12 cellular contexts compared by ENCODE assay signal in the genomic region with DNA sequence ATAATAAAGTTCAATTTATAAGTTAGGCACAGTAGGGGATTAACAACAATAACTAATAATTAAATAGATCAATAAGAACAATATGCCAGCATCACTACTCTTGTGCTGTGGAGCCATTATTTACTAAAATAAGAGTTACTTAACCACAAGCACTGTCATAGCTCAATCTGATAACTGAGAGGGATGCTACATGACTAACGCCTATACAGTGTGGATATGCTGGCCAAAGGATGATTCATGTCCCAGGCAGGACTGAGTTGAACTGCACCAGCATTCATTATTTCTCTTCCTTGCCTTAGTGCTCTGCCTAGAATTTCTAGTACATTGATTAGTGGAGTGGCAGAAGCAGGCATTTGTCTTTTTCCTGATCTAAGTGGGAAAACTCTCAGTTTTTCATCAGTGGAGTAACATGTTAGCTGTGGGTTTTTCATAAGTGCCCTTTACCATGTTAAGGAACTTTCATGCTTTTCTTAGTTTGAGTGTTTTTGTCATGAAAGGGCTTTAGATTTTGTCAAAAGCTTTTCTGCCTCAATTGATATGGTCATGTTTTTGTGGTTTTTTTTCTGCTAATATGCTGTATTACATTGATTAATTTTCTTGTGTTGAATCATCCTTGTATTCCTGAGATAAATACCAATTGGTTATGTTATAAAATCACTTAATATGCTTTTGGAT. TPM values are rescaled to one million over a fixed set of nuclear protein-coding genes. Genes with fewer than 3 reads are reported as not detected.
A peak's percentile ranks its signal among the peaks of the same experiment; 100 is the strongest.
DNase-seq lines count a peak whose midpoint lies in the region; TF ChIP-seq lines count a peak whose summit lies in the region.
"Had no signal": no experiment of that assay in that cellular context is flagged by ENCODE, and none has a peak within 500 bp of the region (broad histone marks: within the 10 kb centered on the region; RNA-seq: fewer than 3 reads in every experiment).

No MANE protein-coding gene starts in this region.

- H3K27me3 ChIP-seq in kidney epithelial cell (ENCODE audit: control insufficient read depth, insufficient read depth, low read length), result no peaks in the 10 kb centered on the region

- no peak for TF ChIP-seq CTCF in AG10803 (conservative IDR thresholded peaks at IDR 0.05; ENCODE audit: low read length)
- no peak for TF ChIP-seq CTCF in kidney epithelial cell (IDR thresholded peaks at IDR 0.05; ENCODE audit: insufficient read depth, low read length, poor library complexity, severe bottlenecking)

- DNase-seq in AG10803 (ENCODE audit: low read depth) (peak; percentile 90), HPDE6-E6E7 (ENCODE audit: extremely low spot score) (peak; percentile 50), amniotic epithelial cell (ENCODE audit: low read depth) (peak; percentile 93), kidney epithelial cell (ENCODE audit: low read depth) (peak; percentile 65), KBM-7 (no peak), DMS 273 (lab: John Stamatoyannopoulos, UW; ENCODE audit: unreplicated experiment) (no peak), COR-L47 (lab: John Stamatoyannopoulos, UW) (no peak), MV-4-11 (lab: John Stamatoyannopoulos, UW) (no peak)
- DNase-seq: cortex of kidney, immature natural killer cell, NCI-H1417 treated with DMSO at 0.1 percent for 48 hours, SHP77 treated with DMSO at 0.1 percent for 48 hours had no signal

- H3K4me3 ChIP-seq in AG10803 (ENCODE audit: low read length) (no peak overlapping the region), kidney epithelial cell (ENCODE audit: low read depth, low read length) (no peak overlapping the region)

- in situ Hi-C loops in KBM-7 (cut with MboI; ENCODE audit: low pct_unique_long_range_greater_than_20kb, low sequenced_read_pairs), result no loop called here

- H3K36me3 ChIP-seq in kidney epithelial cell (ENCODE audit: control insufficient read depth, insufficient read depth, low read length), result no peaks in the 10 kb centered on the region

RNA-seq across cellular contexts. Expression of gene KIAA1328, which starts 21.7 kb away (rescaled TPM):
- total RNA-seq in kidney epithelial cell, result 5.8 and 6.0 TPM in 2 replicates

RNA-seq across cellular contexts. Expression of gene TPGS2, which starts 21.9 kb away (rescaled TPM):
- total RNA-seq in kidney epithelial cell, result 185 and 195 TPM in 2 replicates

Comparison
In these comparisons a context has a peak if more than half of its experiments do, and no peak if none do; other contexts are left out.
1. DNase-seq: peak in AG10803 (single experiment), HPDE6-E6E7 (single experiment), amniotic epithelial cell (single experiment) and kidney epithelial cell (single experiment); none in KBM-7 (single experiment), DMS 273 (single experiment), COR-L47 (single experiment) and MV-4-11 (single experiment).